Comparison of ENCODE assay signal across 30 cellular contexts in genomic region chrX:130578906-130579305, GRCh38.
"Had no signal": no experiment of that assay in that cellular context is flagged by ENCODE, and none has a peak within 500 bp of the region (broad histone marks: within the 10 kb centered on the region; RNA-seq: fewer than 3 reads in every experiment).

No MANE protein-coding gene starts in this region.

- H3K4me1 ChIP-seq: SJCRH30 had no signal

- FAIRE-seq: TTC549 had no signal

- ATAC-seq: activated CD4-positive, alpha-beta T cell treated with anti-CD3 and anti-CD28 coated beads for 36 hours; activated CD4-positive, CD25-positive, alpha-beta regulatory T cell treated with anti-CD3 and anti-CD28 coated beads, Interleukin-2, amount 50 U/mL, for 24 hours; activated CD8-positive, alpha-beta T cell treated with anti-CD3 and anti-CD28 coated beads, Interleukin-2, amount 10 ng/mL, durations not matched to agents 7 days and 5 days; activated naive CD8-positive, alpha-beta T cell treated with anti-CD3 and anti-CD28 coated beads, Interleukin-2, amount 50 U/mL, for 24 hours; WTC11 had no signal

- DNase-seq: activated CD4-positive, alpha-beta T cell treated with anti-CD3 and anti-CD28 coated beads for 36 hours; activated CD4-positive, alpha-beta T cell treated with anti-CD3 and anti-CD28 coated beads, Interleukin-2, amount 10 ng/mL, durations not matched to agents 7 days and 5 days; activated CD4-positive, alpha-beta T cell treated with anti-CD3 and anti-CD28 coated beads, Interleukin-2, amount 50 U/mL, for 48 hours; activated CD8-positive, alpha-beta T cell treated with anti-CD3 and anti-CD28 coated beads, Interleukin-2, amount 10 ng/mL, durations not matched to agents 7 days and 5 days; activated gamma-delta T cell; activated naive CD4-positive, alpha-beta T cell treated with anti-CD3 and anti-CD28 coated beads, Interleukin-2, amount 10 ng/mL, durations not matched to agents 7 days and 5 days; activated naive CD8-positive, alpha-beta T cell treated with anti-CD3 and anti-CD28 coated beads, Interleukin-2, amount 50 U/mL, for 24 hours; activated T-cell treated with anti-CD3 and anti-CD28 coated beads, Interleukin-2, amount 50 U/mL, for 24 hours; amniotic stem cell; aorta; brain microvascular endothelial cell; Kasumi-1; KG1; MG63; NCI-H1048; NCI-H1105 treated with DMSO at 0.1 percent for 48 hours; NCI-H1436; NCI-H1694; NCI-H1930; NCI-H2081 treated with DMSO at 0.1 percent for 48 hours; NCI-H345; NCI-H510A; NK-92 treated with Interleukin-12 subunit alpha and Interleukin-12 subunit beta, amount 100 ng/mL, for 24 hours; Right ventricle myocardium superior; SJCRH30 had no signal

- H3K4me3 ChIP-seq: cardiac muscle cell, MG63, SJCRH30, SK-N-MC had no signal

- H3K9me3 ChIP-seq: MG63, SJCRH30 had no signal

- H3K27ac ChIP-seq: brain microvascular endothelial cell, cardiac muscle cell, SJCRH30, SK-N-MC had no signal
